In the genomic region with DNA sequence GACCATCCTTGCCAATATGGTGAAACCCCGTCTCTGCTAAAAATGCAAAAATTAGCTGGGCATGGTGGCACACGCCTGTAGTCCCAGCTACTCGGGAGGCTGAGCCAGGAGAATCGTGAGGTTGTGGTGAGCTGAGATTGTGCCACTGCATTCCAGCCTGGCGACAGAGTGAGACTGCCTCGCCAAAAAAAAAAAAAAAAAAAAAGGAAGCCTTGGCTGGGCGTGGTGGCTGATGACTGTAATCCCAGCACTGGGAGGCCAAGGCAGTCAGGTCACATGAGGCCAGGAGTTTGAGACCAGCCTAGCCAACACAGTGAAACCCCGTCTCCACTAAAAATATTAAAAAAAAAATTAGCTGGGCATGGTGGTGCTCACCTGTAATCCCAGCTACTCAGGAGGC, we compare ENCODE assay signal across 8 cellular contexts. TPM values are rescaled to one million over a fixed set of nuclear protein-coding genes. Genes with fewer than 3 reads are reported as not detected.
DNase-seq lines count a peak whose midpoint lies in the region; ATAC-seq and TF ChIP-seq lines count a peak whose summit lies in the region.
"Not testable (repeated sequence)": the region's sequence is repeated elsewhere in the genome, so short reads cannot be mapped to it uniquely, and the experiment has no call there.

No MANE protein-coding gene starts in this region.

- H3K4me1 ChIP-seq in RWPE2 (ENCODE audit: insufficient read depth, poor library complexity, severe bottlenecking); naive thymus-derived CD4-positive, alpha-beta T cell (ENCODE audit: control insufficient read depth in 2 of 2, insufficient read depth in 2 of 2, low read length in 2 of 2): not testable (repeated sequence)

- H3K36me3 Mint-ChIP-seq in MCF 10A (ENCODE audit: insufficient read depth, unreplicated experiment): peaks cover 47% of the 10 kb centered on the region
- peaks cover 0 to 18% (median 13%) of the 10 kb centered on the region in 5 donors for H3K36me3 Mint-ChIP-seq in naive thymus-derived CD4-positive, alpha-beta T cell

- TF ChIP-seq CTCF in RWPE2 (IDR thresholded peaks at IDR 0.05; ENCODE audit: poor library complexity, severe bottlenecking); MCF 10A (IDR thresholded peaks at IDR 0.05; ENCODE audit: unreplicated experiment); fibroblast of mammary gland (conservative IDR thresholded peaks at IDR 0.05; ENCODE audit: control insufficient read depth, insufficient read depth, low read depth, low read length): not testable (repeated sequence)

- H3K27ac ChIP-seq in RWPE2 (ENCODE audit: poor library complexity, severe bottlenecking): peak overlapping the region; percentile 5
- not testable (repeated sequence) for H3K27ac ChIP-seq in naive thymus-derived CD4-positive, alpha-beta T cell (ENCODE audit: low read depth, low read length)

- CTCF ChIA-PET in MCF 10A (lab: Yijun Ruan, JAX): interaction anchor here (0.5 kb wide), 2 partner anchors 79 to 277 kb away, joined by 3 to 5 read pairs; no protein-coding TSS in a partner anchor
- CTCF ChIA-PET in naive thymus-derived CD4-positive, alpha-beta T cell (lab: Charles Lee): not testable (repeated sequence)

- POLR2A ChIA-PET in MCF 10A (lab: Yijun Ruan, JAX): interaction anchor here (0.6 to 0.7 kb wide), 2 partner anchors 54 to 148 kb away, joined by 3 read pairs; no protein-coding TSS in a partner anchor
- POLR2A ChIA-PET in naive thymus-derived CD4-positive, alpha-beta T cell (lab: Charles Lee): interaction anchor here (0.7 to 1.0 kb wide), 2 partner anchors 16 to 65 kb away, joined by 3 to 4 read pairs; no protein-coding TSS in a partner anchor

- not testable (repeated sequence) for BruUV-seq in MCF 10A (replicated peaks; lab: Mats Ljungman, UMichigan)

- H3K27ac Mint-ChIP-seq in MCF 10A (ENCODE audit: low read depth, unreplicated experiment): not testable (repeated sequence)
- peak overlapping the region in 2 of 9 donors; percentile 72 to 74 for H3K27ac Mint-ChIP-seq in naive thymus-derived CD4-positive, alpha-beta T cell

- not testable (repeated sequence) for H3K27me3 ChIP-seq in RWPE2 (ENCODE audit: insufficient read depth, poor library complexity, severe bottlenecking); naive thymus-derived CD4-positive, alpha-beta T cell (ENCODE audit: control insufficient read depth in 2 of 2, insufficient read depth in 2 of 2, low read length in 2 of 2)

- DNase-seq in A172 (ENCODE audit: low spot score) (peak; percentile 32), ELF-1 (ENCODE audit: low read depth, low spot score) (peak; percentile 23), KBM-7 (peak; percentile 15), MCF 10A (ENCODE audit: unreplicated experiment) (peak; percentile 34), fibroblast of mammary gland (ENCODE audit: low read depth) (peak; percentile 56)
- not testable (repeated sequence) for DNase-seq in RWPE2 (ENCODE audit: low spot score); left ventricle myocardium superior; naive thymus-derived CD4-positive, alpha-beta T cell

- not testable (repeated sequence) for H3K4me1 Mint-ChIP-seq in MCF 10A (ENCODE audit: insufficient read depth, unreplicated experiment)
- peaks cover 31 to 81% (median 61%) of the 10 kb centered on the region in 7 donors for H3K4me1 Mint-ChIP-seq in naive thymus-derived CD4-positive, alpha-beta T cell

- H3K9me3 Mint-ChIP-seq in MCF 10A (ENCODE audit: unreplicated experiment); naive thymus-derived CD4-positive, alpha-beta T cell: not testable (repeated sequence)

- not testable (repeated sequence) for H3K27me3 Mint-ChIP-seq in MCF 10A (ENCODE audit: insufficient read depth, unreplicated experiment); naive thymus-derived CD4-positive, alpha-beta T cell

- H3K9me3 ChIP-seq in RWPE2 (ENCODE audit: severe bottlenecking); naive thymus-derived CD4-positive, alpha-beta T cell (ENCODE audit: control insufficient read depth in 2 of 3, low read length in 3 of 3): not testable (repeated sequence)

- not testable (repeated sequence) for H3K4me3 Mint-ChIP-seq in MCF 10A (ENCODE audit: unreplicated experiment); naive thymus-derived CD4-positive, alpha-beta T cell

- in situ Hi-C loops in KBM-7 (cut with MboI; ENCODE audit: low pct_unique_long_range_greater_than_20kb, low sequenced_read_pairs): not testable (repeated sequence)

- H3K36me3 ChIP-seq in RWPE2 (ENCODE audit: low read depth): peaks cover 32% of the 10 kb centered on the region
- H3K36me3 ChIP-seq in naive thymus-derived CD4-positive, alpha-beta T cell (ENCODE audit: control insufficient read depth in 2 of 3, insufficient read depth in 3 of 3, low read length in 3 of 3): not testable (repeated sequence)

- peak; percentile 38; the same call in 1 of the 3 replicates for ATAC-seq in RWPE2 (ENCODE audit: low read depth)
- ATAC-seq in left ventricle myocardium superior: peak; percentile 66
- ATAC-seq in naive thymus-derived CD4-positive, alpha-beta T cell: peak; percentile 33

- not testable (repeated sequence) for H3K4me3 ChIP-seq in RWPE2 (ENCODE audit: severe bottlenecking); fibroblast of mammary gland (ENCODE audit: control insufficient read depth, low read depth, low read length); naive thymus-derived CD4-positive, alpha-beta T cell (ENCODE audit: low read length)

- intact Hi-C loops in MCF 10A (cut with micrococcal nuclease); left ventricle myocardium superior (cut with micrococcal nuclease); naive thymus-derived CD4-positive, alpha-beta T cell (cut with micrococcal nuclease): not testable (repeated sequence)

RNA-seq across cellular contexts. Expression of a gene that starts 52.2 kb away (rescaled TPM):
- 52.2 and 55.9 TPM in 2 replicates for total RNA-seq in A172 (2014; rRNA removed; shearing (Covaris generic))
- total RNA-seq in MCF 10A (2022) (66.6 and 80.4 TPM in 2 replicates), left ventricle myocardium superior (205 TPM)
- total RNA-seq in naive thymus-derived CD4-positive, alpha-beta T cell: 10 to 100 TPM; 34.6 to 71.1 (median 48.8) TPM
- 10 to 100 TPM in 1 of 2 donors, 1 to 10 TPM in 1; 4.9 to 15.3 TPM for polyA plus RNA-seq in naive thymus-derived CD4-positive, alpha-beta T cell
